In the genomic region with DNA sequence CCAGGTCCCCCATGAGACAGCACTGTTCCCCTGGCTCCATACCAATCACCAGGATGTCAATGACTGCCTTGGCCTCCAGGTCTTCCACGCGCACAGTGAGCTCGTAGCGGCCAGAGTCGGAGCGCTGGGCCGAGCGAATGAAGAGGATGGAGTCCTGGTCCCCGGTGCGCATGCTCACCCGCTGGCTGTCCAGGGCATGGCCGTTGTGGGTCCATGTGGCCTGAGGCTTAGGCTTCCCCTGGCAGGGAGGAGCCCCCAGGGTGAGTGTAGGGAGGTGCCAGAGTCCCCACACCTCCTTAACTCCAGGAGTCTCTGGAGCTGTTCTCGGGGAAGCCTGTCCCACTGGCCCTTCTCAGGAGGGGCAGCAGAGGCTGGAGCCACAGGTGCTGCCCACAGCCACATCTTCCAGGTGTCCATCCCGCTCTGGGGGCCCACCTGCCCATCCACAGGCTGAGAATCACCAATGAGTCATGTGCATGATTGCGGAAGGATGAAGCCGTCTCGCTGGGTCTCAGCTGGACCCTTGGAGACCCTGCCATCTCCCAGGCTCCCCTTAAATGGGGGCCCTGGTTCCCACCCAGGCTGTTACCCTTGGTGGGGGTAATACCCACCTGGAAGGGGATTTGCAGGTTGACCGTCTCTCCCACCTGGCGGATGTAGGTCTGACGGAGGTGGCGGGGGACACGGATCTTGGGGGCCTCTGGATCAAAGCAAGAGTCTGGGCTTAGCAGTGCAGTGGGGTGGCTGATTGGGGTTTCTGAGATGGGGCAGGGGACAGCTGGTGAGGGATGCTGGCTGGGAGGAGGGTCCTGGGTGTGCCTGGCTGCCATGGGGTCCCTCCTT, we compare ENCODE assay signal across 1 cellular context.
TF ChIP-seq lines count a peak whose summit lies in the region.

No MANE protein-coding gene starts in this region.

TF ChIP-seq in Ishikawa, 13 proteins besides CTCF, POLR2A, EP300 and RAD21:
- TF ChIP-seq, protein P1, sequence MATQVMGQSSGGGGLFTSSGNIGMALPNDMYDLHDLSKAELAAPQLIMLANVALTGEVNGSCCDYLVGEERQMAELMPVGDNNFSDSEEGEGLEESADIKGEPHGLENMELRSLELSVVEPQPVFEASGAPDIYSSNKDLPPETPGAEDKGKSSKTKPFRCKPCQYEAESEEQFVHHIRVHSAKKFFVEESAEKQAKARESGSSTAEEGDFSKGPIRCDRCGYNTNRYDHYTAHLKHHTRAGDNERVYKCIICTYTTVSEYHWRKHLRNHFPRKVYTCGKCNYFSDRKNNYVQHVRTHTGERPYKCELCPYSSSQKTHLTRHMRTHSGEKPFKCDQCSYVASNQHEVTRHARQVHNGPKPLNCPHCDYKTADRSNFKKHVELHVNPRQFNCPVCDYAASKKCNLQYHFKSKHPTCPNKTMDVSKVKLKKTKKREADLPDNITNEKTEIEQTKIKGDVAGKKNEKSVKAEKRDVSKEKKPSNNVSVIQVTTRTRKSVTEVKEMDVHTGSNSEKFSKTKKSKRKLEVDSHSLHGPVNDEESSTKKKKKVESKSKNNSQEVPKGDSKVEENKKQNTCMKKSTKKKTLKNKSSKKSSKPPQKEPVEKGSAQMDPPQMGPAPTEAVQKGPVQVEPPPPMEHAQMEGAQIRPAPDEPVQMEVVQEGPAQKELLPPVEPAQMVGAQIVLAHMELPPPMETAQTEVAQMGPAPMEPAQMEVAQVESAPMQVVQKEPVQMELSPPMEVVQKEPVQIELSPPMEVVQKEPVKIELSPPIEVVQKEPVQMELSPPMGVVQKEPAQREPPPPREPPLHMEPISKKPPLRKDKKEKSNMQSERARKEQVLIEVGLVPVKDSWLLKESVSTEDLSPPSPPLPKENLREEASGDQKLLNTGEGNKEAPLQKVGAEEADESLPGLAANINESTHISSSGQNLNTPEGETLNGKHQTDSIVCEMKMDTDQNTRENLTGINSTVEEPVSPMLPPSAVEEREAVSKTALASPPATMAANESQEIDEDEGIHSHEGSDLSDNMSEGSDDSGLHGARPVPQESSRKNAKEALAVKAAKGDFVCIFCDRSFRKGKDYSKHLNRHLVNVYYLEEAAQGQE (IDR thresholded peaks at IDR 0.05; ENCODE audit: low read depth): no peak
- no peak for TF ChIP-seq TAF1 (IDR thresholded peaks at IDR 0.05; ENCODE audit: low read depth)
- no peak for TF ChIP-seq CREB1 (IDR thresholded peaks at IDR 0.05; ENCODE audit: low read depth)
- TF ChIP-seq, protein P2, sequence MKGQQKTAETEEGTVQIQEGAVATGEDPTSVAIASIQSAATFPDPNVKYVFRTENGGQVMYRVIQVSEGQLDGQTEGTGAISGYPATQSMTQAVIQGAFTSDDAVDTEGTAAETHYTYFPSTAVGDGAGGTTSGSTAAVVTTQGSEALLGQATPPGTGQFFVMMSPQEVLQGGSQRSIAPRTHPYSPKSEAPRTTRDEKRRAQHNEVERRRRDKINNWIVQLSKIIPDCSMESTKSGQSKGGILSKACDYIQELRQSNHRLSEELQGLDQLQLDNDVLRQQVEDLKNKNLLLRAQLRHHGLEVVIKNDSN (IDR thresholded peaks at IDR 0.05): no peak
- TF ChIP-seq ZBTB7A (IDR thresholded peaks at IDR 0.05; ENCODE audit: low read depth): no peak
- TF ChIP-seq CEBPB (IDR thresholded peaks at IDR 0.05): no peak
- TF ChIP-seq NFIC (IDR thresholded peaks at IDR 0.05): no peak
- no peak for TF ChIP-seq TEAD4 (IDR thresholded peaks at IDR 0.05)
- TF ChIP-seq EGR1 (IDR thresholded peaks at IDR 0.05): no peak
- no peak for TF ChIP-seq FOXM1 (IDR thresholded peaks at IDR 0.05; ENCODE audit: borderline replicate concordance, low read depth)
- TF ChIP-seq, protein P3, sequence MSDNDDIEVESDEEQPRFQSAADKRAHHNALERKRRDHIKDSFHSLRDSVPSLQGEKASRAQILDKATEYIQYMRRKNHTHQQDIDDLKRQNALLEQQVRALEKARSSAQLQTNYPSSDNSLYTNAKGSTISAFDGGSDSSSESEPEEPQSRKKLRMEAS (IDR thresholded peaks at IDR 0.05): no peak
- no peak for TF ChIP-seq YY1 (IDR thresholded peaks at IDR 0.05; ENCODE audit: low read depth)
- no peak for TF ChIP-seq TCF12 (IDR thresholded peaks at IDR 0.05; ENCODE audit: low read depth)
